In genomic region chr2:183919167-183919566, GRCh38 we compare ENCODE assay signal across 28 cellular contexts.
"Had no signal": no experiment of that assay in that cellular context is flagged by ENCODE, and none has a peak within 500 bp of the region (broad histone marks: within the 10 kb centered on the region; RNA-seq: fewer than 3 reads in every experiment).

No MANE protein-coding gene starts in this region.

- H3K27ac ChIP-seq: coronary artery, dorsolateral prefrontal cortex, epithelial cell of prostate, esophagus squamous epithelium, gastrocnemius medialis, heart right ventricle, left lung, lower lobe of right lung had no signal

- H3K4me1 ChIP-seq: esophagus squamous epithelium, gastrocnemius medialis, heart right ventricle, left lung, lower lobe of right lung had no signal

- H3K36me3 ChIP-seq: esophagus squamous epithelium, gastrocnemius medialis, heart right ventricle, left lung, lower lobe of right lung had no signal

- H3K4me1 Mint-ChIP-seq: endodermal cell, mesothelial cell of epicardium, naive B cell had no signal

- DNase-seq: dermis blood vessel endothelial cell; dorsolateral prefrontal cortex; effector CD4-positive, alpha-beta T cell; effector memory CD4-positive, alpha-beta T cell; endodermal cell; erythroblast; esophagus squamous epithelium; foreskin fibroblast; foreskin melanocyte; gastrocnemius medialis; glutamatergic neuron; head of caudate nucleus; heart right ventricle; hippocampal formation; left cardiac atrium; left lung; left ventricle myocardium superior; lower lobe of right lung; mesenchymal stem cell; mucosa of descending colon; naive B cell had no signal

- H3K27me3 ChIP-seq: dorsolateral prefrontal cortex, esophagus squamous epithelium, gastrocnemius medialis, heart right ventricle, left lung had no signal

- H3K27me3 Mint-ChIP-seq: naive B cell had no signal

- H3K27ac Mint-ChIP-seq: endodermal cell, mesothelial cell of epicardium, naive B cell had no signal

- FAIRE-seq: colon, islet of Langerhans, keratinocyte had no signal

- H3K9me3 ChIP-seq: esophagus squamous epithelium, gastrocnemius medialis, lower lobe of right lung, mucosa of descending colon had no signal

- H3K4me3 Mint-ChIP-seq: endodermal cell, mesothelial cell of epicardium, naive B cell had no signal

- H3K36me3 Mint-ChIP-seq: mesothelial cell of epicardium, naive B cell had no signal

- H3K4me3 ChIP-seq: coronary artery, dorsolateral prefrontal cortex, esophagus squamous epithelium, gastrocnemius medialis, heart right ventricle, left lung, lower lobe of right lung, mucosa of descending colon had no signal

- ATAC-seq: esophagus mucosa, gastrocnemius medialis, heart right ventricle, left cardiac atrium, left lung, left ventricle myocardium superior, lower lobe of right lung, mucosa of descending colon had no signal
